In genomic region chr17:55264640-55265298, GRCh38 we compare ENCODE assay signal across 1 cellular context.
A peak's percentile ranks its signal among the peaks of the same experiment; 100 is the strongest.
TF ChIP-seq lines count a peak whose summit lies in the region.

HLF (plus strand) TSS chr17:55264960; CDS start chr17:55265485, 525 bp downstream.

TF ChIP-seq in HepG2, 621 proteins besides CTCF, POLR2A, EP300 and RAD21 (continued from another document and continues in another):
- no peak; the same call in 1 of the 2 replicates for TF ChIP-seq ZNF704 (CRISPR knock-in tag; IDR thresholded peaks at IDR 0.05; ENCODE audit: borderline replicate concordance)
- TF ChIP-seq ZBTB1 (CRISPR knock-in tag; IDR thresholded peaks at IDR 0.05; ENCODE audit: borderline replicate concordance), result no peak
- TF ChIP-seq TRIM22 (IDR thresholded peaks at IDR 0.05), result no peak
- TF ChIP-seq ARID2 (CRISPR knock-in tag; IDR thresholded peaks at IDR 0.05; ENCODE audit: borderline replicate concordance), result peak; percentile 31; the same call in 1 of the 2 replicates
- TF ChIP-seq KDM4B (CRISPR knock-in tag; IDR thresholded peaks at IDR 0.05), result no peak
- TF ChIP-seq MLXIP (CRISPR knock-in tag; IDR thresholded peaks at IDR 0.05; ENCODE audit: borderline replicate concordance), result no peak
- no peak for TF ChIP-seq GPBP1L1 (CRISPR knock-in tag; IDR thresholded peaks at IDR 0.05)
- no peak for TF ChIP-seq CHCHD3 (CRISPR knock-in tag; IDR thresholded peaks at IDR 0.05)
- no peak; the same call in 1 of the 2 replicates for TF ChIP-seq ZNF564 (CRISPR knock-in tag; IDR thresholded peaks at IDR 0.05)
- no peak for TF ChIP-seq SP1 (IDR thresholded peaks at IDR 0.05)
- TF ChIP-seq SP1 (CRISPR knock-in tag; IDR thresholded peaks at IDR 0.05), result peak; percentile 91
- no peak for TF ChIP-seq ZBTB46 (CRISPR knock-in tag; IDR thresholded peaks at IDR 0.05; ENCODE audit: borderline replicate concordance)
- TF ChIP-seq MTERF4 (CRISPR knock-in tag; IDR thresholded peaks at IDR 0.05), result 0 out of 2 replicates have a peak, but pooled peaks have one; percentile 43
- TF ChIP-seq CREB1 (IDR thresholded peaks at IDR 0.05), result peak; percentile 96; the same call in 1 of the 2 replicates
- no peak for TF ChIP-seq CREB1 (CRISPR knock-in tag; IDR thresholded peaks at IDR 0.05)
- TF ChIP-seq ZNF431 (CRISPR knock-in tag; IDR thresholded peaks at IDR 0.05; ENCODE audit: borderline replicate concordance, low read depth), result peak; percentile 94
- no peak for TF ChIP-seq MAFG (CRISPR knock-in tag; IDR thresholded peaks at IDR 0.05)
- no peak for TF ChIP-seq POGK (CRISPR knock-in tag; conservative IDR thresholded peaks at IDR 0.05)
- no peak for TF ChIP-seq ZNF235 (CRISPR knock-in tag; IDR thresholded peaks at IDR 0.05; ENCODE audit: borderline replicate concordance)
- no peak for TF ChIP-seq ZBTB37 (CRISPR knock-in tag; IDR thresholded peaks at IDR 0.05)
- no peak for TF ChIP-seq ZSCAN22 (CRISPR knock-in tag; IDR thresholded peaks at IDR 0.05)
- TF ChIP-seq AKNA (CRISPR knock-in tag; IDR thresholded peaks at IDR 0.05; ENCODE audit: borderline replicate concordance), result no peak
- TF ChIP-seq ELK4 (CRISPR knock-in tag; IDR thresholded peaks at IDR 0.05; ENCODE audit: borderline replicate concordance), result no peak
- TF ChIP-seq RBFOX2 (IDR thresholded peaks at IDR 0.05; ENCODE audit: low read depth, low read length), result no peak; the same call in 1 of the 2 replicates
- no peak for TF ChIP-seq PLSCR1 (CRISPR knock-in tag; IDR thresholded peaks at IDR 0.05; ENCODE audit: borderline replicate concordance)
- TF ChIP-seq SIN3B (IDR thresholded peaks at IDR 0.05; ENCODE audit: low read length), result no peak
- TF ChIP-seq TBL1XR1 (IDR thresholded peaks at IDR 0.05; ENCODE audit: borderline replicate concordance, low read length, partially characterized antibody), result no peak
- no peak for TF ChIP-seq ZNF788 (CRISPR knock-in tag; IDR thresholded peaks at IDR 0.05; ENCODE audit: borderline replicate concordance)
- TF ChIP-seq HNF4A (CRISPR knock-in tag; IDR thresholded peaks at IDR 0.05), result no peak
- TF ChIP-seq ZNF605 (CRISPR knock-in tag; IDR thresholded peaks at IDR 0.05), result no peak
- no peak for TF ChIP-seq HCFC1 (IDR thresholded peaks at IDR 0.05; ENCODE audit: low read depth, low read length)
- TF ChIP-seq ZNF17 (CRISPR knock-in tag; IDR thresholded peaks at IDR 0.05), result no peak
- TF ChIP-seq NPAS2 (CRISPR knock-in tag; IDR thresholded peaks at IDR 0.05; ENCODE audit: borderline replicate concordance), result no peak
- TF ChIP-seq MEIS2 (CRISPR knock-in tag; IDR thresholded peaks at IDR 0.05), result peak; percentile 92
- TF ChIP-seq ZKSCAN1 (IDR thresholded peaks at IDR 0.05; ENCODE audit: low read length), result no peak
- no peak for TF ChIP-seq SSRP1 (CRISPR knock-in tag; IDR thresholded peaks at IDR 0.05)
- no peak; the same call in 1 of the 2 replicates for TF ChIP-seq ZFP90 (CRISPR knock-in tag; IDR thresholded peaks at IDR 0.05; ENCODE audit: borderline replicate concordance)
- no peak for TF ChIP-seq ZNF577 (CRISPR knock-in tag; IDR thresholded peaks at IDR 0.05; ENCODE audit: borderline replicate concordance, low read depth)
- no peak for TF ChIP-seq MZF1 (CRISPR knock-in tag; IDR thresholded peaks at IDR 0.05; ENCODE audit: borderline replicate concordance)
- no peak for TF ChIP-seq ZNF501 (CRISPR knock-in tag; IDR thresholded peaks at IDR 0.05)
